35 cellular contexts compared by ENCODE assay signal in the genomic region with DNA sequence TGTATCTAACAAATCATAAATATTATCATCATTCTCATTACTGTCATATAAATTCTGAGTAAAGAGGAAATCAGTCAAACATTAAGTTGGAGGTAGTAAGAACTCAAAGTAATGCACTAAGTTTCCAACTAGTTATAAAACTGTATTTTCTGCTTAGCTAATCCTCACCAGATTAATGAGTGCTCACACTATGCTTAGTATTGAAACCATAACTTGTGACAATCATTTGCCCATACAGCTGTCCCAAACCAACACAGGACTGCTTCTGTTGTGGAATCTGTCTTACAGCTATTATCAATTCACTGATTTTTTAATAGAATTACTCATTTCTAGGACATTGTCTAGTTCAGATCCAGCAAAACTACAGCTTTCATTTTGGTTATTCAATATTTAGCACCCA. TPM values are rescaled to one million over a fixed set of nuclear protein-coding genes. Genes with fewer than 3 reads are reported as not detected.
DNase-seq lines count a peak whose midpoint lies in the region; ATAC-seq, FAIRE-seq and TF ChIP-seq lines count a peak whose summit lies in the region.
"Had no signal": no experiment of that assay in that cellular context is flagged by ENCODE, and none has a peak within 500 bp of the region (broad histone marks: within the 10 kb centered on the region; RNA-seq: fewer than 3 reads in every experiment).

No MANE protein-coding gene starts in this region.

- no peaks in the 10 kb centered on the region for H4K20me1 ChIP-seq in GM12878 (ENCODE audit: control insufficient read depth, insufficient read depth)

- POLR2A ChIA-PET in GM12878 (lab: Charles Lee): interaction anchor here (0.8 to 4.1 kb wide), 8 partner anchors 11 to 73 kb away, joined by 3 to 16 read pairs (median 4); no protein-coding TSS in a partner anchor

- no peaks in the 10 kb centered on the region for H3K27me3 ChIP-seq in GM12878 (replicated peaks in 1 of 2; ENCODE audit: control insufficient read depth in 2 of 2, insufficient read depth in 2 of 2, low read length in 1 of 2)
- H3K27me3 ChIP-seq in lower lobe of right lung (ENCODE audit: low read depth): no peaks in the 10 kb centered on the region
- H3K27me3 ChIP-seq: BE2C, brain microvascular endothelial cell, sigmoid colon, stomach, tibial artery had no signal

- H3K4me1 ChIP-seq in GM12878 (ENCODE audit: control insufficient read depth, insufficient read depth, low read length) (no peaks in the 10 kb centered on the region), lower lobe of right lung (peaks cover 12% of the 10 kb centered on the region)
- H3K4me1 ChIP-seq: BE2C had no signal

- H3K79me2 ChIP-seq in GM12878 (ENCODE audit: control insufficient read depth, insufficient read depth, low read length): no peaks in the 10 kb centered on the region

- in situ Hi-C loops in GM12878 (cut with MboI): no loop called here

- H3K4me2 ChIP-seq in GM12878 (ENCODE audit: control insufficient read depth, insufficient read depth): no peak overlapping the region

- H3K27ac ChIP-seq in GM12878 (ENCODE audit: control insufficient read depth, insufficient read depth) (no peak overlapping the region), lower lobe of right lung (no peak overlapping the region)
- H3K27ac ChIP-seq: brain microvascular endothelial cell, psoas muscle, sigmoid colon, stomach, tibial artery, VCaP had no signal

- no peak overlapping the region for H3K4me3 ChIP-seq in GM12878
- H3K4me3 ChIP-seq in lower lobe of right lung: no peak overlapping the region
- H3K4me3 ChIP-seq: psoas muscle, sigmoid colon, stomach, tibial artery had no signal

- TF ChIP-seq EP300 in GM12878 (IDR thresholded peaks at IDR 0.05; ENCODE audit: borderline replicate concordance in 1 of 2, control insufficient read depth in 1 of 2, low read depth in 2 of 2, low read length in 2 of 2): no peak

- H2AFZ ChIP-seq in GM12878 (ENCODE audit: control insufficient read depth, low read depth, low read length): no peak overlapping the region

- SMC1A ChIA-PET in GM12878 (lab: Charles Lee; ENCODE audit: uncharacterized antibody, unreplicated experiment): interaction anchor here (0.6 to 9.4 kb wide), 16 partner anchors 10 to 114 kb away, joined by 3 to 79 read pairs (median 4); no protein-coding TSS in a partner anchor

- no peak for TF ChIP-seq RAD21 in GM12878 (IDR thresholded peaks at IDR 0.05; ENCODE audit: insufficient read depth, low read depth, low read length)

- no peaks in the 10 kb centered on the region for H3K9me3 ChIP-seq in GM12878 (replicated peaks; ENCODE audit: control insufficient read depth, insufficient read depth, low read length)
- no peaks in the 10 kb centered on the region for H3K9me3 ChIP-seq in lower lobe of right lung
- H3K9me3 ChIP-seq: BE2C, psoas muscle, sigmoid colon, stomach, tibial artery had no signal

- TF ChIP-seq CTCF in GM12878 (IDR thresholded peaks at IDR 0.05 in 2 of 3, conservative IDR thresholded peaks at IDR 0.05 in 1 of 3; ENCODE audit: control insufficient read depth in 2 of 3, extremely low read depth in 1 of 3, insufficient read depth in 1 of 3, low read depth in 3 of 3, low read length in 3 of 3): no peak
- no peak for TF ChIP-seq CTCF in lower lobe of right lung (IDR thresholded peaks at IDR 0.05)

- no peak for TF ChIP-seq POLR2A in GM12878 (IDR thresholded peaks at IDR 0.05; ENCODE audit: low read depth, low read length)

- no peak for FAIRE-seq in GM12878 (lab: Jason Lieb, UNC)
- FAIRE-seq: endometrium, frontal cortex, GM12891, HTR-8/SVneo had no signal

- CTCF ChIA-PET in GM12878 (lab: Yijun Ruan, JAX): interaction anchor here (1.0 to 8.1 kb wide), 8 partner anchors 8 to 104 kb away, joined by 3 to 68 read pairs (median 6); no protein-coding TSS in a partner anchor

- BruUV-seq in GM12878 (replicated peaks; lab: Mats Ljungman, UMichigan): no TSS peak

- ATAC-seq in GM18909 (IDR thresholded peaks at IDR 0.05; ENCODE audit: poor library complexity, unreplicated experiment) (peak; percentile 50), HG02588 (IDR thresholded peaks at IDR 0.05; ENCODE audit: unreplicated experiment) (peak; percentile 34), HG03097 (IDR thresholded peaks at IDR 0.05; ENCODE audit: low FRiP score, unreplicated experiment) (peak; percentile 48), GM12878 (peak; percentile 57), HG03280 (IDR thresholded peaks at IDR 0.05; ENCODE audit: unreplicated experiment) (no peak), lower lobe of right lung (no peak)
- ATAC-seq: activated naive CD4-positive, alpha-beta T cell treated with anti-CD3 and anti-CD28 coated beads, Interleukin-2, amount 50 U/mL, for 72 hours; left cardiac atrium; natural killer cell treated with Interleukin-12 subunit alpha and Interleukin-12 subunit beta and Interleukin-15 and Interleukin-18, amount 100 ng/mL, for 72 hours; psoas muscle had no signal

- intact Hi-C loops in GM12878 (cut with micrococcal nuclease; ENCODE audit: unreplicated experiment) (no loop called here), lower lobe of right lung (cut with DNase I) (no loop called here)

- H3K36me3 ChIP-seq in GM12878 (ENCODE audit: control insufficient read depth in 2 of 2, insufficient read depth in 2 of 2, low read length in 1 of 2) (no peaks in the 10 kb centered on the region), lower lobe of right lung (no peaks in the 10 kb centered on the region)
- H3K36me3 ChIP-seq: BE2C, brain microvascular endothelial cell, sigmoid colon, stomach, tibial artery had no signal

- RAD21 ChIA-PET in GM12878 (lab: Charles Lee; ENCODE audit: unreplicated experiment): interaction anchor here (0.9 to 2.1 kb wide), 8 partner anchors 12 to 105 kb away, joined by 3 to 11 read pairs (median 3); no protein-coding TSS in a partner anchor

- DNase-seq in GM12878 (ENCODE audit: low read depth, low spot score): no peak
- DNase-seq in activated effector memory CD4-positive, alpha-beta T cell treated with Interleukin-2 at 50 U/mL for 16 hours: no peak
- no peak for DNase-seq in lower lobe of right lung
- DNase-seq: activated CD4-positive, alpha-beta T cell treated with anti-CD3 and anti-CD28 coated beads for 48 hours; amygdala; BE2C; brain microvascular endothelial cell; cerebellar nuclear complex; H9; hypothalamus; immature natural killer cell; left cardiac atrium; NCI-H1105; NCI-H187 treated with DMSO at 0.1 percent for 48 hours; NCI-H2171 treated with DMSO at 0.1 percent for 48 hours; NCI-H510A; occipital lobe; psoas muscle; sigmoid colon; stimulated activated CD4-positive, alpha-beta T cell treated with anti-CD3 and anti-CD28 coated beads, Interleukin-12 subunit alpha, Interleukin-12 subunit beta, amount 100 ng/mL, for 4 hours; stimulated activated CD4-positive, alpha-beta T cell treated with anti-CD3 and anti-CD28 coated beads, Interleukin-2, amount 100 ng/mL, for 48 hours; stomach; T-helper 9 cell; tibial artery had no signal

- H3K9ac ChIP-seq in GM12878 (ENCODE audit: control insufficient read depth, insufficient read depth, low read length): no peak overlapping the region

TF ChIP-seq in GM12878, 131 proteins besides CTCF, POLR2A, EP300 and RAD21 (continues in another document):
- TF ChIP-seq, protein P1, sequence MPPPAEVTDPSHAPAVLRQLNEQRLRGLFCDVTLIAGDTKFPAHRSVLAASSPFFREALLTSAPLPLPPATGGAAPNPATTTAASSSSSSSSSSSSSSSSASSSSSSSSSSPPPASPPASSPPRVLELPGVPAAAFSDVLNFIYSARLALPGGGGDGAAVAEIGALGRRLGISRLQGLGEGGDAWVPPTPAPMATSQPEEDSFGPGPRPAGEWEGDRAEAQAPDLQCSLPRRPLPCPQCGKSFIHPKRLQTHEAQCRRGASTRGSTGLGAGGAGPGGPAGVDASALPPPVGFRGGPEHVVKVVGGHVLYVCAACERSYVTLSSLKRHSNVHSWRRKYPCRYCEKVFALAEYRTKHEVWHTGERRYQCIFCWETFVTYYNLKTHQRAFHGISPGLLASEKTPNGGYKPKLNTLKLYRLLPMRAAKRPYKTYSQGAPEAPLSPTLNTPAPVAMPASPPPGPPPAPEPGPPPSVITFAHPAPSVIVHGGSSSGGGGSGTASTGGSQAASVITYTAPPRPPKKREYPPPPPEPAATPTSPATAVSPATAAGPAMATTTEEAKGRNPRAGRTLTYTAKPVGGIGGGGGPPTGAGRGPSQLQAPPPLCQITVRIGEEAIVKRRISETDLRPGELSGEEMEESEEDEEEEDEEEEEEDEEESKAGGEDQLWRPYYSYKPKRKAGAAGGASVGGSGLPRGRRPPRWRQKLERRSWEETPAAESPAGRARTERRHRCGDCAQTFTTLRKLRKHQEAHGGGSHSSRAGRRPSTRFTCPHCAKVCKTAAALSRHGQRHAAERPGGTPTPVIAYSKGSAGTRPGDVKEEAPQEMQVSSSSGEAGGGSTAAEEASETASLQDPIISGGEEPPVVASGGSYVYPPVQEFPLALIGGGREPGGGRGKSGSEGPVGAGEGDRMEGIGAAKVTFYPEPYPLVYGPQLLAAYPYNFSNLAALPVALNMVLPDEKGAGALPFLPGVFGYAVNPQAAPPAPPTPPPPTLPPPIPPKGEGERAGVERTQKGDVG (CRISPR knock-in tag; IDR thresholded peaks at IDR 0.05): no peak

RNA-seq across cellular contexts. Expression of a gene that starts 41.5 kb away (rescaled TPM):
- 423 and 495 TPM in 2 replicates for total RNA-seq in GM12878 (2013; cell fraction: nucleolus; rRNA removed)
- 73.1 and 79.9 TPM in 2 replicates for total RNA-seq in GM12878 (2014; rRNA removed)
- 107 and 110 TPM in 2 replicates for total RNA-seq in GM12878 (2014; rRNA removed; fragmentation: Illumina TruSeq; extraction: Trizol)
- 56.6 and 64.2 TPM in 2 replicates for total RNA-seq in GM12878 (2021)
- polyA plus RNA-seq in GM12878 (2011; ENCODE audit: low read depth): 28.9 TPM
- 121 and 166 TPM in 2 replicates for polyA plus RNA-seq in GM12878 (2011; rRNA removed)
- 44.8 and 49.0 TPM in 2 replicates for polyA plus RNA-seq in GM12878 (2011; cell fraction: cytosol; rRNA removed)
- 61.7 and 70.9 TPM in 2 replicates for polyA plus RNA-seq in GM12878 (2011; cell fraction: nucleus; rRNA removed)
- 40.5 and 47.5 TPM in 2 replicates for polyA plus RNA-seq in GM12878 (2012)
- 76.6 and 104 TPM in 2 replicates for polyA plus RNA-seq in GM12878 (2014; fragmentation: Illumina TruSeq; extraction: Trizol)
- 100 to 1,000 TPM; 102 to 127 TPM for polyA plus RNA-seq in GM12878 (2014; fragmentation: Nextera tagmentation; extraction: Ambion mirVana)
- 40.1 and 48.6 TPM in 2 replicates for polyA plus RNA-seq in GM12878 (2014; rRNA removed)
- 100 to 1,000 TPM; 104 TPM for polyA plus RNA-seq in GM12878 (2016; fragmentation: Nextera tagmentation; extraction: Ambion mirVana)
- 61.1 and 79.8 TPM in 2 replicates for polyA minus RNA-seq in GM12878 (2011; rRNA and poly(A)+ RNA removed)
- polyA minus RNA-seq in GM12878 (2011; cell fraction: cytosol; rRNA and poly(A)+ RNA removed): 20.8 and 33.6 TPM in 2 replicates
- polyA minus RNA-seq in GM12878 (2011; cell fraction: nucleus; rRNA and poly(A)+ RNA removed): 136 and 215 TPM in 2 replicates
- total RNA-seq in lower lobe of right lung: 77.5 TPM

Comparison
In these comparisons a context has a peak if more than half of its experiments do, and no peak if none do; other contexts are left out.
1. ATAC-seq: peak in GM18909 (single experiment), HG02588 (single experiment), HG03097 (single experiment) and GM12878 (single experiment); none in HG03280 (single experiment) and lower lobe of right lung (0 of 2).